Comparison of ENCODE assay signal across 18 cellular contexts in genomic region chr16:53034306-53034705, GRCh38. TPM values are rescaled to one million over a fixed set of nuclear protein-coding genes. Genes with fewer than 3 reads are reported as not detected.
DNase-seq lines count a peak whose midpoint lies in the region; ATAC-seq, FAIRE-seq and TF ChIP-seq lines count a peak whose summit lies in the region.
"Had no signal": no experiment of that assay in that cellular context is flagged by ENCODE, and none has a peak within 500 bp of the region (broad histone marks: within the 10 kb centered on the region; RNA-seq: fewer than 3 reads in every experiment).

No MANE protein-coding gene starts in this region.

- H3K18ac ChIP-seq in H1 (ENCODE audit: extremely low read depth, low read length) = no peak overlapping the region

- intact Hi-C loops in pancreas (cut with DNase I) = no loop called here

- no peak overlapping the region for H2BK120ac ChIP-seq in H1 (replicated peaks; ENCODE audit: low read depth, low read length)

- no peak overlapping the region for H3K4ac ChIP-seq in H1 (replicated peaks; ENCODE audit: insufficient read length, low read depth, low read length)

- POLR2A ChIA-PET in H1 (lab: Charles Lee; ENCODE audit: partially characterized antibody) (interaction anchor here (1.4 to 2.9 kb wide), 2 partner anchors 10 to 15 kb away, joined by 3 to 15 read pairs; no protein-coding TSS in a partner anchor), HEK293T (lab: Yijun Ruan, JAX) (no interaction called here)

- peaks cover 0 to 15% (median 4%) of the 10 kb centered on the region in 4 experiments; a peak in 5 of 7 replicates for H3K4me1 ChIP-seq in H1 (replicated peaks in 1 of 4; ENCODE audit: control insufficient read depth in 3 of 4, insufficient read depth in 4 of 4, low read length in 3 of 4)
- H3K4me1 ChIP-seq in osteoblast (ENCODE audit: insufficient read depth, low read length) = no peaks in the 10 kb centered on the region
- no peaks in the 10 kb centered on the region for H3K4me1 ChIP-seq in pancreas

- H2BK15ac ChIP-seq in H1 (ENCODE audit: low read length) = no peak overlapping the region

- H4K8ac ChIP-seq in H1 (ENCODE audit: extremely low read depth, insufficient read depth, low read length) = no peak overlapping the region

- H3K79me2 ChIP-seq in H1 (ENCODE audit: control insufficient read depth in 1 of 2, insufficient read depth in 2 of 2, low read length in 2 of 2) (no peaks in the 10 kb centered on the region), osteoblast (ENCODE audit: insufficient read depth, low read length) (no peaks in the 10 kb centered on the region)

- TF ChIP-seq EP300 in H1 (IDR thresholded peaks at IDR 0.05; ENCODE audit: borderline replicate concordance in 1 of 2, low read depth in 2 of 2, low read length in 2 of 2) = no peak

- H3K4me3 ChIP-seq in H1 (ENCODE audit: extremely low read depth in 1 of 4, insufficient read depth in 2 of 4, low read depth in 3 of 4, low read length in 4 of 4) = no peak overlapping the region
- no peak overlapping the region for H3K4me3 ChIP-seq in osteoblast (ENCODE audit: insufficient read depth, low read length)
- H3K4me3 ChIP-seq in pancreas = no peak overlapping the region
- H3K4me3 ChIP-seq: PC-9, SK-N-MC had no signal

- H3K36me3 ChIP-seq in H1 (ENCODE audit: control insufficient read depth in 2 of 4, insufficient read depth in 4 of 4, low read length in 3 of 4) (no peaks in the 10 kb centered on the region), osteoblast (ENCODE audit: insufficient read depth, low read length) (no peaks in the 10 kb centered on the region), pancreas (no peaks in the 10 kb centered on the region)

- no peak overlapping the region for H2BK5ac ChIP-seq in H1 (ENCODE audit: low read depth, low read length)

- 82% methylated on average over 6 of the region's 6 CpGs; no CpG with 5 or more reads in 1 of the 2 experiments for WGBS in H1 (ENCODE audit: extremely low coverage in 1 of 2, insufficient coverage in 1 of 2, insufficient read length in 1 of 2, insufficient replicate concordance in 2 of 2, low coverage in 1 of 2, low lambda C conversion rate in 2 of 2, missing lambda C conversion rate in 1 of 2), 2 experiments
- WGBS in pancreas, 2 donors = 78% methylated on average over 6 of the region's 6 CpGs

- ATAC-seq in pancreas = no peak
- ATAC-seq in GM18519 (IDR thresholded peaks at IDR 0.05; ENCODE audit: low FRiP score, unreplicated experiment) = no peak
- ATAC-seq: Right ventricle myocardium inferior had no signal

- FAIRE-seq in H1 (lab: Jason Lieb, UNC) = no peak
- no peak for FAIRE-seq in pancreas (lab: Jason Lieb, UNC)

- H4K20me1 ChIP-seq in H1 (replicated peaks in 1 of 2; ENCODE audit: control insufficient read depth in 1 of 2, insufficient read depth in 2 of 2, low read length in 2 of 2) (no peaks in the 10 kb centered on the region), osteoblast (ENCODE audit: insufficient read depth, low read length) (no peaks in the 10 kb centered on the region)

- H3K9me3 ChIP-seq in H1 (ENCODE audit: insufficient read depth in 2 of 2, low read depth in 1 of 2, low read length in 1 of 2) = peaks cover 0 to 10% of the 10 kb centered on the region in 2 experiments; a peak in 1 of 4 replicates
- no peaks in the 10 kb centered on the region for H3K9me3 ChIP-seq in osteoblast (ENCODE audit: low read depth, low read length)
- no peaks in the 10 kb centered on the region for H3K9me3 ChIP-seq in pancreas

- H2AK5ac ChIP-seq in H1 (ENCODE audit: low read depth, low read length) = no peak overlapping the region

- H4K5ac ChIP-seq in H1 (ENCODE audit: insufficient read length, low read depth, low read length) = no peak overlapping the region

- DNase-seq in HCEC 1CT = peak; percentile 11
- DNase-seq in OCI-M1 (lab: John Stamatoyannopoulos, UW) = peak; percentile 45
- no peak for DNase-seq in H1 (ENCODE audit: low read depth in 1 of 2, low spot score in 2 of 2)
- no peak for DNase-seq in osteoblast (ENCODE audit: insufficient read length, low spot score, missing footprints)
- no peak for DNase-seq in pancreas
- DNase-seq in HEK293T (ENCODE audit: extremely low spot score) = no peak
- DNase-seq: ACHN; Calu3; CD4-positive, CD25-positive, alpha-beta regulatory T cell; DMS79 treated with DMSO at 0.1 percent for 48 hours; Kasumi-1; NCI-H1436; NCI-H2081 treated with DMSO at 0.1 percent for 48 hours; NCI-H526; PC-9 had no signal

- H4K91ac ChIP-seq in H1 (replicated peaks; ENCODE audit: insufficient read length, low read length) = no peak overlapping the region

- H3K4me2 ChIP-seq in H1 (ENCODE audit: insufficient read depth in 1 of 2, low read depth in 2 of 2, low read length in 2 of 2) = no peak overlapping the region
- H3K4me2 ChIP-seq in osteoblast (ENCODE audit: insufficient read depth, low read length) = no peak overlapping the region
- H3K4me2 ChIP-seq: PC-9 had no signal

- no peak for TF ChIP-seq CTCF in H1 (IDR thresholded peaks at IDR 0.05; ENCODE audit: control extremely low read depth in 1 of 3, insufficient read depth in 1 of 3, low read depth in 1 of 3, low read length in 3 of 3)
- no peak for TF ChIP-seq CTCF in osteoblast (IDR thresholded peaks at IDR 0.05; ENCODE audit: extremely low read depth, low read depth, low read length)
- TF ChIP-seq CTCF in pancreas (IDR thresholded peaks at IDR 0.05) = no peak

- H3K27me3 ChIP-seq in H1 (replicated peaks in 1 of 4; ENCODE audit: control insufficient read depth in 3 of 4, extremely low read depth in 1 of 4, insufficient read depth in 3 of 4, low read length in 3 of 4) (peaks cover 0 to 2% (median 0%) of the 10 kb centered on the region in 4 experiments; a peak in 1 of 7 replicates), osteoblast (ENCODE audit: insufficient read depth, low read length) (no peaks in the 10 kb centered on the region), pancreas (no peaks in the 10 kb centered on the region)

- H3K23me2 ChIP-seq in H1 (ENCODE audit: low read depth, low read length) = no peaks in the 10 kb centered on the region

- H3K27ac ChIP-seq in H1 (ENCODE audit: low read depth, low read length) (no peak overlapping the region), osteoblast (ENCODE audit: low read depth, low read length) (peak overlapping the region; percentile 57), pancreas (no peak overlapping the region)
- H3K27ac ChIP-seq: PC-9, SK-N-MC had no signal

- no peak overlapping the region for H2AFZ ChIP-seq in H1 (ENCODE audit: low read length)
- H2AFZ ChIP-seq in osteoblast (ENCODE audit: low read length) = no peak overlapping the region
- H2AFZ ChIP-seq: PC-9 had no signal

- H3K23ac ChIP-seq in H1 (ENCODE audit: insufficient read length) = no peak overlapping the region

- H3K56ac ChIP-seq in H1 (replicated peaks; ENCODE audit: insufficient read length, low read depth, low read length) = no peak overlapping the region

- TF ChIP-seq POLR2A in H1 (IDR thresholded peaks at IDR 0.05; ENCODE audit: control extremely low read depth in 1 of 2, low read depth in 2 of 2, low read length in 2 of 2) = no peak

- no peak overlapping the region for H3K14ac ChIP-seq in H1 (ENCODE audit: insufficient read length)

- CTCF ChIA-PET in H1 (lab: Charles Lee; ENCODE audit: partially characterized antibody) (no interaction called here), HEK293T (lab: Yijun Ruan, JAX) (no interaction called here)

- H2BK12ac ChIP-seq in H1 (ENCODE audit: low read depth, low read length) = no peak overlapping the region

- 0 out of 2 replicates have a peak overlapping the region, but pooled peaks have one; percentile 26 for H2BK20ac ChIP-seq in H1 (ENCODE audit: low read length)

- no peaks in the 10 kb centered on the region for H3K79me1 ChIP-seq in H1 (ENCODE audit: low read depth, low read length)

- no peak overlapping the region for H3K9ac ChIP-seq in H1 (replicated peaks in 1 of 4; ENCODE audit: extremely low read depth in 1 of 4, low read depth in 3 of 4, low read length in 3 of 4)

- no peak for TF ChIP-seq RAD21 in H1 (IDR thresholded peaks at IDR 0.05 in 1 of 2, conservative IDR thresholded peaks at IDR 0.05 in 1 of 2; ENCODE audit: low read depth in 2 of 2, low read length in 2 of 2)

TF ChIP-seq in H1, 55 proteins besides CTCF, POLR2A, EP300 and RAD21 (continues in another document):
- TF ChIP-seq NRF1 (IDR thresholded peaks at IDR 0.05; ENCODE audit: low read depth, low read length) = no peak
- TF ChIP-seq SRF (IDR thresholded peaks at IDR 0.05; ENCODE audit: low read depth, low read length) = no peak
- no peak for TF ChIP-seq GTF2F1 (IDR thresholded peaks at IDR 0.05; ENCODE audit: borderline replicate concordance, low read depth, low read length)
- no peak for TF ChIP-seq SIRT6 (IDR thresholded peaks at IDR 0.05; ENCODE audit: low read length)

TF ChIP-seq in HEK293T, 16 proteins besides CTCF, POLR2A, EP300 and RAD21 (continues in another document):
- TF ChIP-seq FOXM1 (IDR thresholded peaks at IDR 0.05; ENCODE audit: borderline replicate concordance) = no peak
- TF ChIP-seq ARNT (IDR thresholded peaks at IDR 0.05) = no peak

RNA-seq across cellular contexts. Expression of gene CHD9NB, which starts 18.4 kb away (rescaled TPM):
- total RNA-seq in H1 (2021; fragmentation: NEBNext Ultra II Directional; extraction: Animal tissue kit (Norgen Biotek cat#: 25700)) = 3.8 and 4.5 TPM in 2 replicates
- polyA plus RNA-seq in H1 (2011; rRNA removed) = 5.3 and 5.9 TPM in 2 replicates
- polyA plus RNA-seq in H1 (2011; cell fraction: cytosol; rRNA removed) = 10.1 TPM
- polyA plus RNA-seq in H1 (2011; cell fraction: nucleus; rRNA removed) = 8.1 TPM
- polyA plus RNA-seq in H1 (2012, experiment 1 of 2) = 6.7 to 11.2 TPM (median 9.3 TPM) in 4 replicates
- polyA plus RNA-seq in H1 (2012, experiment 2 of 2) = 6.5 TPM
- polyA plus RNA-seq in H1 (2013, experiment 1 of 2) = 3.1 TPM
- polyA plus RNA-seq in H1 (2013, experiment 2 of 2) = 2.5 TPM
- polyA minus RNA-seq in H1 (2011; rRNA and poly(A)+ RNA removed) = 9.4 and 12.5 TPM in 2 replicates
- polyA minus RNA-seq in H1 (2011; cell fraction: cytosol; rRNA and poly(A)+ RNA removed) = 5.3 TPM
- polyA minus RNA-seq in H1 (2011; cell fraction: nucleus; rRNA and poly(A)+ RNA removed) = 29.4 TPM
- 1.1 and 2.1 TPM in 2 replicates for total RNA-seq in osteoblast
- total RNA-seq in pancreas = 1 to 10 TPM; 1.6 to 4.2 (median 2.9) TPM
- 10 to 100 TPM in 1 of 2 donors, 1 to 10 TPM in 1; 3.3 to 22.1 TPM for polyA plus RNA-seq in pancreas
- total RNA-seq: CD4-positive, CD25-positive, alpha-beta regulatory T cell had no signal
- polyA plus RNA-seq: CD4-positive, CD25-positive, alpha-beta regulatory T cell had no signal

RNA-seq across cellular contexts. Expression of gene CHD9, which starts 20.5 kb away (rescaled TPM):
- 27.5 and 32.4 TPM in 2 replicates for total RNA-seq in H1 (2021; fragmentation: NEBNext Ultra II Directional; extraction: Animal tissue kit (Norgen Biotek cat#: 25700))
- 5.9 and 9.9 TPM in 2 replicates for polyA plus RNA-seq in H1 (2011; rRNA removed)
- 12.8 TPM for polyA plus RNA-seq in H1 (2011; cell fraction: cytosol; rRNA removed)
- 8.5 TPM for polyA plus RNA-seq in H1 (2011; cell fraction: nucleus; rRNA removed)
- 12.2 to 24.6 TPM (median 15.0 TPM) in 4 replicates for polyA plus RNA-seq in H1 (2012, experiment 1 of 2)
- polyA plus RNA-seq in H1 (2012, experiment 2 of 2) = 1.4 TPM
- polyA plus RNA-seq in H1 (2013, experiment 1 of 2) = 28.1 TPM
- polyA plus RNA-seq in H1 (2013, experiment 2 of 2) = 26.4 TPM
- polyA minus RNA-seq in H1 (2011; rRNA and poly(A)+ RNA removed) = 73.8 and 104 TPM in 2 replicates
- 29.0 TPM for polyA minus RNA-seq in H1 (2011; cell fraction: cytosol; rRNA and poly(A)+ RNA removed)
- 131 TPM for polyA minus RNA-seq in H1 (2011; cell fraction: nucleus; rRNA and poly(A)+ RNA removed)
- total RNA-seq in osteoblast = 80.4 and 83.6 TPM in 2 replicates
- total RNA-seq in pancreas = 10 to 100 TPM; 23.5 to 40.9 (median 30.8) TPM
- polyA plus RNA-seq in pancreas = 1 to 10 TPM; 7.2 to 9.9 TPM

Comparison
In these comparisons a context has a peak if more than half of its experiments do, and no peak if none do; other contexts are left out.
1. DNase-seq: peak in HCEC 1CT (single experiment) and OCI-M1 (single experiment); none in H1 (0 of 2), osteoblast (single experiment), pancreas (0 of 6) and HEK293T (single experiment).